Comparison of ENCODE assay signal across 1 cellular context in the genomic region with DNA sequence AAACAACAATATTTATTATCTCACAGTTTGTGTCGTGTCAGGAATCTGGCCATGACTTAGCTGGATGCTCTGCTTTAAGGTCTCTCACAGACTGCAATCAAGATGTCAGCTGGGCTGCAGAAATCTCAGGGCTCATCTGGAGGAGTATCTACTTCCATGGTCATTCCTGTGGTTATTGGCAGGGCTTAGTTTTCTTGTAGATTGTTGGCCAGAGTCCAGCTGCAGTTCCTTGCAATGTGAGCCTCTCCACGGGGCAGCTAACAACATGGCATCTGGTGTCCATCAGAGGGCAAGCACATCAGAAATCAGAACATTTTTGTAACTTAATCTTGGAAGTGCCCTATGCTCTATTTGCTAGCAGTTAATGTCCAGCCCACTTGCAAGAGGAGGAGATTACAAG.
TF ChIP-seq lines count a peak whose summit lies in the region.

No MANE protein-coding gene starts in this region.

TF ChIP-seq in HCT116, 20 proteins besides CTCF, POLR2A, EP300 and RAD21 (continued from another document):
- no peak for TF ChIP-seq REST (IDR thresholded peaks at IDR 0.05; ENCODE audit: low read depth)
- no peak for TF ChIP-seq SIN3A (IDR thresholded peaks at IDR 0.05; ENCODE audit: low read depth)
- no peak for TF ChIP-seq CEBPB (IDR thresholded peaks at IDR 0.05; ENCODE audit: low read depth)
- no peak for TF ChIP-seq JUND (IDR thresholded peaks at IDR 0.05)
- TF ChIP-seq YY1 (IDR thresholded peaks at IDR 0.05; ENCODE audit: extremely low read depth, insufficient replicate concordance, low read depth, low read length) = no peak
- no peak for TF ChIP-seq TCF7L2 (IDR thresholded peaks at IDR 0.05; ENCODE audit: borderline replicate concordance, extremely low read depth, insufficient read depth, insufficient read length)
- no peak for TF ChIP-seq ATF3 (IDR thresholded peaks at IDR 0.05)
